14 cellular contexts compared by ENCODE assay signal in genomic region chrX:19805054-19805690, GRCh38.
DNase-seq lines count a peak whose midpoint lies in the region; ATAC-seq and TF ChIP-seq lines count a peak whose summit lies in the region.
"Had no signal": no experiment of that assay in that cellular context is flagged by ENCODE, and none has a peak within 500 bp of the region (broad histone marks: within the 10 kb centered on the region; RNA-seq: fewer than 3 reads in every experiment).

No MANE protein-coding gene starts in this region.

- peak overlapping the region; percentile 78 for H3K4me3 Mint-ChIP-seq in CD4-positive, alpha-beta T cell
- H3K4me3 Mint-ChIP-seq in activated naive CD8-positive, alpha-beta T cell treated with anti-CD3 and anti-CD28 coated beads for 36 hours: peak overlapping the region; percentile 51
- H3K4me3 Mint-ChIP-seq in naive B cell: peak overlapping the region; percentile 10 to 69 (median 57)
- H3K4me3 Mint-ChIP-seq: HFFc6 had no signal

- H3K9me3 ChIP-seq in CD4-positive, alpha-beta T cell (ENCODE audit: control insufficient read depth, low read length): no peaks in the 10 kb centered on the region
- H3K9me3 ChIP-seq in GM23248 (ENCODE audit: low read depth): no peaks in the 10 kb centered on the region
- H3K9me3 ChIP-seq: left lung had no signal

- no peaks in the 10 kb centered on the region for H3K9me2 ChIP-seq in GM23248 (ENCODE audit: insufficient read depth)

- no peak for TF ChIP-seq CTCF in CD4-positive, alpha-beta T cell (IDR thresholded peaks at IDR 0.05)

- H3K4me2 ChIP-seq in GM23248 (ENCODE audit: unreplicated experiment): peak overlapping the region; percentile 23

- no peak overlapping the region for H2AFZ ChIP-seq in GM23248

- H3K4me3 ChIP-seq in GM23248: no peak overlapping the region
- H3K4me3 ChIP-seq: left lung had no signal

- peak overlapping the region; percentile 94 for H3K27ac Mint-ChIP-seq in CD4-positive, alpha-beta T cell
- H3K27ac Mint-ChIP-seq in activated naive CD8-positive, alpha-beta T cell treated with anti-CD3 and anti-CD28 coated beads for 36 hours: peak overlapping the region; percentile 82
- H3K27ac Mint-ChIP-seq in naive B cell: peak overlapping the region in 4 of 6 donors; percentile 33 to 79 (median 58)
- H3K27ac Mint-ChIP-seq: HFFc6 had no signal

- no peaks in the 10 kb centered on the region for H3K9me3 Mint-ChIP-seq in CD4-positive, alpha-beta T cell
- H3K9me3 Mint-ChIP-seq in activated naive CD8-positive, alpha-beta T cell treated with anti-CD3 and anti-CD28 coated beads for 36 hours: peaks cover 4% of the 10 kb centered on the region
- H3K9me3 Mint-ChIP-seq in naive B cell: peaks cover 0 to 11% (median 3%) of the 10 kb centered on the region in 7 donors
- H3K9me3 Mint-ChIP-seq: HFFc6 had no signal

- DNase-seq in CD4-positive, alpha-beta T cell: no peak
- DNase-seq in GM23248: peak; percentile 28
- no peak for DNase-seq in activated naive CD8-positive, alpha-beta T cell treated with anti-CD3 and anti-CD28 coated beads for 36 hours
- DNase-seq in naive B cell: peak; percentile 14
- no peak for DNase-seq in NCI-H82 treated with DMSO at 0.1 percent for 48 hours (lab: John Stamatoyannopoulos, UW; ENCODE audit: unreplicated experiment)
- no peak for DNase-seq in NCI-H510A (lab: John Stamatoyannopoulos, UW)
- no peak for DNase-seq in NCI-H1092 treated with DMSO at 0.1 percent for 48 hours (lab: John Stamatoyannopoulos, UW)
- DNase-seq: activated CD4-positive, CD25-positive, alpha-beta regulatory T cell; glutamatergic neuron; HFFc6; KBM-7; left lung; NCI-H2171 had no signal

- peaks cover 7% of the 10 kb centered on the region for H3K4me1 ChIP-seq in GM23248 (ENCODE audit: insufficient read depth)

- WGBS in GM23248 (ENCODE audit: low coverage in 1 of 2, low lambda C conversion rate in 2 of 2, missing lambda C conversion rate in 2 of 2), 2 experiments: 6 to 9% methylated on average over 7 of the region's 7 CpGs

- no peaks in the 10 kb centered on the region for H3F3A ChIP-seq in GM23248 (ENCODE audit: insufficient read depth)

- H3K36me3 Mint-ChIP-seq in CD4-positive, alpha-beta T cell (ENCODE audit: low read depth): peaks cover 17% of the 10 kb centered on the region
- H3K36me3 Mint-ChIP-seq in activated naive CD8-positive, alpha-beta T cell treated with anti-CD3 and anti-CD28 coated beads for 36 hours: peaks cover 24% of the 10 kb centered on the region
- peaks cover 0 to 16% of the 10 kb centered on the region in 2 donors for H3K36me3 Mint-ChIP-seq in naive B cell

- peaks cover 62% of the 10 kb centered on the region for H3K4me1 Mint-ChIP-seq in CD4-positive, alpha-beta T cell (ENCODE audit: low read depth)
- H3K4me1 Mint-ChIP-seq in activated naive CD8-positive, alpha-beta T cell treated with anti-CD3 and anti-CD28 coated beads for 36 hours: peaks cover 43% of the 10 kb centered on the region
- H3K4me1 Mint-ChIP-seq in naive B cell: peaks cover 25 to 54% (median 31%) of the 10 kb centered on the region in 3 donors

- peak; percentile 82 for ATAC-seq in CD4-positive, alpha-beta T cell (ENCODE audit: poor library complexity)
- ATAC-seq in naive B cell (ENCODE audit: low read depth in 2 of 2): peak; percentile 76 to 79
- no peak for ATAC-seq in HG02588 (IDR thresholded peaks at IDR 0.05; ENCODE audit: unreplicated experiment)
- ATAC-seq: left lung had no signal

- POLR2A ChIA-PET in CD4-positive, alpha-beta T cell (lab: Charles Lee): interaction anchor here (0.6 to 2.0 kb wide), 12 partner anchors 14 to 145 kb away, joined by 3 to 28 read pairs (median 3); partner anchors contain the start of gene SH3KBP1

- peak overlapping the region; percentile 41 for H3K27ac ChIP-seq in CD4-positive, alpha-beta T cell (ENCODE audit: low read depth, low read length)
- no peak overlapping the region for H3K27ac ChIP-seq in GM23248
- H3K27ac ChIP-seq: left lung had no signal

- in situ Hi-C loops in GM23248 (cut with MboI): no loop called here

- intact Hi-C loops in CD4-positive, alpha-beta T cell (cut with DNase I, micrococcal nuclease): loop anchor here in 1 of 2 experiments (5.0 to 10.0 kb wide), 2 partner anchors 82 to 210 kb away; partner anchors contain the start of gene SH3KBP1

- H4K20me1 ChIP-seq in GM23248 (ENCODE audit: insufficient read depth): no peaks in the 10 kb centered on the region

- H3K9ac ChIP-seq in GM23248: no peak overlapping the region

- no peaks in the 10 kb centered on the region for H3K27me3 ChIP-seq in CD4-positive, alpha-beta T cell (ENCODE audit: control insufficient read depth, insufficient read depth, low read length)
- no peaks in the 10 kb centered on the region for H3K27me3 ChIP-seq in GM23248 (replicated peaks; ENCODE audit: insufficient read depth)
- H3K27me3 ChIP-seq: left lung had no signal

- no peaks in the 10 kb centered on the region for H3K36me3 ChIP-seq in GM23248 (ENCODE audit: low read depth)
- H3K36me3 ChIP-seq: left lung had no signal

- H3K79me2 ChIP-seq in GM23248 (ENCODE audit: insufficient read depth): no peaks in the 10 kb centered on the region

- CTCF ChIA-PET in CD4-positive, alpha-beta T cell (lab: Charles Lee): interaction anchor here (0.8 to 1.3 kb wide), 2 partner anchors 34 to 66 kb away, joined by 3 read pairs; no protein-coding TSS in a partner anchor

- no peaks in the 10 kb centered on the region for H3K27me3 Mint-ChIP-seq in CD4-positive, alpha-beta T cell
- H3K27me3 Mint-ChIP-seq in activated naive CD8-positive, alpha-beta T cell treated with anti-CD3 and anti-CD28 coated beads for 36 hours: no peaks in the 10 kb centered on the region
- no peaks in the 10 kb centered on the region for H3K27me3 Mint-ChIP-seq in naive B cell

Comparison
In these comparisons a context has a peak if more than half of its experiments do, and no peak if none do; other contexts are left out.
1. DNase-seq: peak in GM23248 (single experiment) and naive B cell (single experiment); none in CD4-positive, alpha-beta T cell (0 of 10), activated naive CD8-positive, alpha-beta T cell treated with anti-CD3 and anti-CD28 coated beads for 36 hours (single experiment), NCI-H82 treated with DMSO at 0.1 percent for 48 hours (single experiment), NCI-H510A (single experiment) and NCI-H1092 treated with DMSO at 0.1 percent for 48 hours (single experiment).
2. Peak in every context shown above with its lines, with median percentiles within 50 percentile points of each other: H3K27ac Mint-ChIP-seq and H3K4me3 Mint-ChIP-seq.